ENCODE assay signal across 14 cellular contexts in the genomic region with DNA sequence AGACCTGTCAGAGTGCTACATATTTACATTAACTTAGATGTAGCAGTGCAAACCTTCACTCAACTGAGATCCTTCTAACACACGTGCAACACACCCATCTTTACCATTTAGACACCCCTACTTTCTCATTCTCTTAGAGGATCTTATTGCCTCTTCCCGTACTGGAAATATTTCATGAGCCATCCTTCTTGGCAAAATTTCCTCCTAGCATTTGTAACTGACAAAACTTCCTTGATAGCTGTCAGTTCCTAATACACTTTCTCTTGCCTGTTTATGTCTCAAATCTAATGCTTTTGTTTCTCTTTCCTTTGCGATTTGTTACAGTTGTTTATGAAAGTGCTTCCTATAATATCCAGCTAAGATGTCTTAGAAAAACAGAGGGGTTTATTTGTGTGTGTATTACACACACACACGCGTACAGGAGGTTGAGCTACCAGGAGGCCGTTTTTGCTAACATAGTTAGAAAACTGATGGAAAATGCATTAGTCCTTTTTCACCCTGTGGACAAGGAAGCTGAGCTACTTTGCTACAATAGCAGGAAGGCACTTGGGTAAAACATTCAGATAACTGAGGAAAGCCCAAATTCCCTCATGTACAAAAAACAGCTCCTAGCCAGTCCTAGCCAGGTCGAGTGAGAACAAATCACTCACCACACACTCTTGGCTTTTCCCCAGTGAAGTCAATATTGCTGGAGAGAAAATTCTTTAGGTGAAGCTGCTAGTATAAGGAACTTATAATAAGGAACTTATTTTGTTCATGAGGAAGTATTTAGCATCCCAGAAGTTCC.
DNase-seq lines count a peak whose midpoint lies in the region; ATAC-seq and TF ChIP-seq lines count a peak whose summit lies in the region.
"Had no signal": no experiment of that assay in that cellular context is flagged by ENCODE, and none has a peak within 500 bp of the region (broad histone marks: within the 10 kb centered on the region; RNA-seq: fewer than 3 reads in every experiment).

No MANE protein-coding gene starts in this region.

- peak overlapping the region; percentile 15 to 74 (median 56) for H3K27ac ChIP-seq in spleen
- peak overlapping the region in 2 of 4 donors; percentile 19 to 20 for H3K27ac ChIP-seq in gastroesophageal sphincter
- H3K27ac ChIP-seq: transverse colon had no signal

- H3K4me3 Mint-ChIP-seq in activated naive CD4-positive, alpha-beta T cell treated with anti-CD3 and anti-CD28 coated beads, Interleukin-2, amount 10 ng/mL, durations not matched to agents 7 days and 5 days, result no peak overlapping the region
- H3K4me3 Mint-ChIP-seq in T-helper 17 cell, result no peak overlapping the region
- H3K4me3 Mint-ChIP-seq: B cell; dendritic cell treated with granulocyte-macrophage colony-stimulating factor and Interleukin-4, amounts not matched to agents 40 ng/mL and 50 ng/mL, for 4 days had no signal

- H3K27ac Mint-ChIP-seq in activated naive CD4-positive, alpha-beta T cell treated with anti-CD3 and anti-CD28 coated beads, Interleukin-2, amount 10 ng/mL, durations not matched to agents 7 days and 5 days, result peak overlapping the region; percentile 9
- H3K27ac Mint-ChIP-seq in T-helper 17 cell, result peak overlapping the region; percentile 88
- H3K27ac Mint-ChIP-seq: dendritic cell treated with granulocyte-macrophage colony-stimulating factor and Interleukin-4, amounts not matched to agents 40 ng/mL and 50 ng/mL, for 4 days had no signal

- H3K4me1 ChIP-seq in spleen (peaks cover 22 to 91% (median 55%) of the 10 kb centered on the region in 6 donors), gastroesophageal sphincter (peaks cover 0 to 20% (median 0%) of the 10 kb centered on the region in 3 donors)
- H3K4me1 ChIP-seq: transverse colon had no signal

- TF ChIP-seq POLR2A in spleen (IDR thresholded peaks at IDR 0.05) (no peak), gastroesophageal sphincter (IDR thresholded peaks at IDR 0.05) (no peak)

- peaks cover 45% of the 10 kb centered on the region for H3K4me1 Mint-ChIP-seq in activated naive CD4-positive, alpha-beta T cell treated with anti-CD3 and anti-CD28 coated beads, Interleukin-2, amount 10 ng/mL, durations not matched to agents 7 days and 5 days
- peaks cover 17% of the 10 kb centered on the region for H3K4me1 Mint-ChIP-seq in T-helper 17 cell

- no peak for DNase-seq in activated naive CD4-positive, alpha-beta T cell treated with anti-CD3 and anti-CD28 coated beads, Interleukin-2, amount 10 ng/mL, durations not matched to agents 7 days and 5 days
- no peak for DNase-seq in activated naive CD4-positive, alpha-beta T cell (lab: John Stamatoyannopoulos, UW)
- DNase-seq in T-helper 17 cell, result no peak
- DNase-seq in spleen, result no peak
- DNase-seq in COLO829 (ENCODE audit: low spot score), result no peak
- DNase-seq in DMS79 (lab: John Stamatoyannopoulos, UW), result no peak
- DNase-seq: activated effector memory CD4-positive, alpha-beta T cell treated with anti-CD3 and anti-CD28 coated beads, Interleukin-2, amount 50 U/mL, for 16 hours; head of caudate nucleus; NCI-H1930; transverse colon had no signal

- H3K27me3 ChIP-seq in spleen (replicated peaks in 1 of 7) (no peaks in the 10 kb centered on the region), gastroesophageal sphincter (no peaks in the 10 kb centered on the region)
- H3K27me3 ChIP-seq: transverse colon had no signal

- peaks cover 48% of the 10 kb centered on the region for H3K36me3 Mint-ChIP-seq in activated naive CD4-positive, alpha-beta T cell treated with anti-CD3 and anti-CD28 coated beads, Interleukin-2, amount 10 ng/mL, durations not matched to agents 7 days and 5 days
- peaks cover under 1% of the 10 kb centered on the region for H3K36me3 Mint-ChIP-seq in T-helper 17 cell (ENCODE audit: low read depth)

- CTCF ChIA-PET in activated naive CD4-positive, alpha-beta T cell treated with anti-CD3 and anti-CD28 coated beads, Interleukin-2, amount 10 ng/mL, durations not matched to agents 7 days and 5 days (lab: Charles Lee), result interaction anchor here (0.8 to 1.3 kb wide), 4 partner anchors 12 to 209 kb away, joined by 3 to 4 read pairs (median 3); no protein-coding TSS in a partner anchor

- H3K9me3 ChIP-seq in T-helper 17 cell (ENCODE audit: control insufficient read depth, low read length, poor library complexity, severe bottlenecking) (no peaks in the 10 kb centered on the region), spleen (no peaks in the 10 kb centered on the region), gastroesophageal sphincter (no peaks in the 10 kb centered on the region)
- H3K9me3 ChIP-seq: transverse colon had no signal

- H3K36me3 ChIP-seq in spleen, result peaks cover 0 to 34% (median 2%) of the 10 kb centered on the region in 6 donors
- H3K36me3 ChIP-seq in gastroesophageal sphincter, result peaks cover 0 to 11% of the 10 kb centered on the region in 2 donors
- H3K36me3 ChIP-seq: transverse colon had no signal

- intact Hi-C loops in spleen (cut with DNase I; ENCODE audit: low total_unique reads), result no loop called here

- H3K27me3 Mint-ChIP-seq in activated naive CD4-positive, alpha-beta T cell treated with anti-CD3 and anti-CD28 coated beads, Interleukin-2, amount 10 ng/mL, durations not matched to agents 7 days and 5 days, result no peaks in the 10 kb centered on the region
- no peaks in the 10 kb centered on the region for H3K27me3 Mint-ChIP-seq in T-helper 17 cell
- H3K27me3 Mint-ChIP-seq: B cell had no signal

- H3K4me3 ChIP-seq in spleen (no peak overlapping the region), gastroesophageal sphincter (no peak overlapping the region)
- H3K4me3 ChIP-seq: transverse colon had no signal

- ATAC-seq in T-helper 17 cell, result no peak
- peak; percentile 32 for ATAC-seq in esophagus mucosa
- ATAC-seq in gastroesophageal sphincter, result no peak

- TF ChIP-seq CTCF in spleen (IDR thresholded peaks at IDR 0.05 in 8 of 11, conservative IDR thresholded peaks at IDR 0.05 in 3 of 11), result no peak
- no peak for TF ChIP-seq CTCF in gastroesophageal sphincter (IDR thresholded peaks at IDR 0.05)

- no peaks in the 10 kb centered on the region for H3K9me3 Mint-ChIP-seq in activated naive CD4-positive, alpha-beta T cell treated with anti-CD3 and anti-CD28 coated beads, Interleukin-2, amount 10 ng/mL, durations not matched to agents 7 days and 5 days
- H3K9me3 Mint-ChIP-seq: dendritic cell treated with granulocyte-macrophage colony-stimulating factor and Interleukin-4, amounts not matched to agents 40 ng/mL and 50 ng/mL, for 4 days had no signal

- 55 to 65% (median 62%) methylated on average over 7 of the region's 7 CpGs for WGBS in spleen, 5 donors
- WGBS in gastroesophageal sphincter (ENCODE audit: low coverage in 1 of 2), 2 donors, result 73 to 80% methylated on average over 5 to 7 of the region's 7 CpGs

- TF ChIP-seq EP300 in gastroesophageal sphincter (IDR thresholded peaks at IDR 0.05), result no peak
